In the genomic region with DNA sequence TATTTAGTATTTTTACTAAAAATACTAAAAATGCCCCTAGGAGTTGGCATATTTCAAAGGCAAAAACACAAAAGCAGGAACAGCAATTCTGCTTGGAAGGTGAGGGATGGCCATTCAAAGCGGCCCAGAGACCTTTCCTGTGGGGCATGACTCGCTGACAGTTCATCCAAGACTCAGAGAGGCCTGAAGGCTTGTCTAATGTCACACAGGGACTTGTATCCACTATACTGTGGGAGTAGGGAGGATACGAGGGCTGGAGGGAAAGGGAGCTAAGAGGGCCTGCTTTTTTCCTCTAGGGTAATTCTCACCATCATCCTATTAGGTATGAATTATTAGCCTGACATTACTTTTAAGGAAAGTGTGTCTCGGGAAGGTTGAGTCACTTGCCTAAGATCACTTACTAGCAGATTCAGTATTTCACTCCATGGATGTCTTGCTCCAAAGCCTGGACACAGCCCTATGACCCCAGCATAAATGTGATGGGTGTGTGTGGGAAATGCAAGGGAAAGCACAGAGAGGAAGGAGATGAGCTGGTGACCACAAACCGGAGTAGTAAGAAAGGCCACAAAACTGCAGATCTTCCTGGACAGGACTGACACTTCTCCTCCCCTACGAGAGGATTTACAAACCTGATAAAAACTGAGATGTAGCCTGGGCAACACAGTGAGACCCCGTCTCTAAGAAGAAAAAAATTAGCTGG, we compare ENCODE assay signal across 13 cellular contexts. TPM values are rescaled to one million over a fixed set of nuclear protein-coding genes. Genes with fewer than 3 reads are reported as not detected.
DNase-seq lines count a peak whose midpoint lies in the region; ATAC-seq and TF ChIP-seq lines count a peak whose summit lies in the region.
"Had no signal": no experiment of that assay in that cellular context is flagged by ENCODE, and none has a peak within 500 bp of the region (broad histone marks: within the 10 kb centered on the region; RNA-seq: fewer than 3 reads in every experiment).

No MANE protein-coding gene starts in this region.

- no peak for TF ChIP-seq CTCF in PC-3 (conservative IDR thresholded peaks at IDR 0.05; ENCODE audit: low read depth, low read length)
- no peak for TF ChIP-seq CTCF in brain microvascular endothelial cell (IDR thresholded peaks at IDR 0.05; ENCODE audit: low read depth, low read length, missing control alignments)
- TF ChIP-seq CTCF in omental fat pad (IDR thresholded peaks at IDR 0.05) = no peak

- in situ Hi-C loops in brain microvascular endothelial cell (cut with HindIII; ENCODE audit: low pct_ligation_motif_present, low sequenced_read_pairs) = no loop called here

- peak overlapping the region; percentile 55 for H3K9ac ChIP-seq in PC-3 (ENCODE audit: low read length)

- no peak overlapping the region for H3K4me3 Mint-ChIP-seq in T-cell
- H3K4me3 Mint-ChIP-seq: GM23338 had no signal

- H4K20me1 ChIP-seq in PC-3 (ENCODE audit: low read length) = no peaks in the 10 kb centered on the region

- H3K36me3 ChIP-seq in PC-3 (ENCODE audit: low read depth, low read length) = no peaks in the 10 kb centered on the region
- no peaks in the 10 kb centered on the region for H3K36me3 ChIP-seq in brain microvascular endothelial cell (replicated peaks)

- H3K9me2 ChIP-seq in PC-3 (replicated peaks; ENCODE audit: low read length) = no peaks in the 10 kb centered on the region

- TF ChIP-seq POLR2A in GM18505 (IDR thresholded peaks at IDR 0.05; ENCODE audit: borderline replicate concordance, extremely low read depth, insufficient read depth, insufficient read length) = no peak

- peaks cover 12% of the 10 kb centered on the region for H3F3A ChIP-seq in PC-3 (ENCODE audit: low read length, unreplicated experiment)

- H3K27ac ChIP-seq in PC-3 (ENCODE audit: low read length) = peak overlapping the region; percentile 89
- H3K27ac ChIP-seq in brain microvascular endothelial cell = peak overlapping the region; percentile 56

- peaks cover 22 to 46% (median 33%) of the 10 kb centered on the region in 3 donors for H3K4me1 Mint-ChIP-seq in T-cell

- H3K27me3 ChIP-seq in PC-3 (ENCODE audit: low read length) = no peaks in the 10 kb centered on the region
- no peaks in the 10 kb centered on the region for H3K27me3 ChIP-seq in brain microvascular endothelial cell (replicated peaks)

- no peak overlapping the region for H3K4me3 ChIP-seq in PC-3 (ENCODE audit: low read length)
- H3K4me3 ChIP-seq in brain microvascular endothelial cell (ENCODE audit: low read depth, low read length) = no peak overlapping the region
- H3K4me3 ChIP-seq: GM23338 had no signal

- peak overlapping the region; percentile 51 for H3K4me2 ChIP-seq in PC-3 (ENCODE audit: low read length)
- H3K4me2 ChIP-seq: GM23338 had no signal

- BruUV-seq in PC-3 (replicated peaks; lab: Mats Ljungman, UMichigan) = no TSS peak

- POLR2A ChIA-PET in PC-3 (lab: Charles Lee; ENCODE audit: unreplicated experiment) = no interaction called here
- POLR2A ChIA-PET in T-cell (lab: Charles Lee) = no interaction called here

- H3K36me3 Mint-ChIP-seq in T-cell = peaks cover 38% of the 10 kb centered on the region

- peak; percentile 86 for ATAC-seq in PC-3
- ATAC-seq in T-cell (replicated peaks in 1 of 4) = no peak
- no peak for ATAC-seq in omental fat pad (ENCODE audit: low FRiP score)
- ATAC-seq in GM18505 (IDR thresholded peaks at IDR 0.05; ENCODE audit: unreplicated experiment) = no peak
- ATAC-seq: GM23338 had no signal

- no peaks in the 10 kb centered on the region for H3K9me3 ChIP-seq in PC-3 (ENCODE audit: low read length)

- H3K27me3 Mint-ChIP-seq in T-cell = no peaks in the 10 kb centered on the region

- H3K79me2 ChIP-seq in PC-3 (ENCODE audit: low read length) = no peaks in the 10 kb centered on the region

- CTCF ChIA-PET in PC-3 (lab: Charles Lee) = no interaction called here
- CTCF ChIA-PET in T-cell (lab: Charles Lee) = no interaction called here

- peaks cover 32% of the 10 kb centered on the region for H3K4me1 ChIP-seq in PC-3 (ENCODE audit: insufficient read depth, low read length)

- no peaks in the 10 kb centered on the region for H3K9me3 Mint-ChIP-seq in T-cell
- H3K9me3 Mint-ChIP-seq: GM23338 had no signal

- H3K27ac Mint-ChIP-seq in T-cell = peak overlapping the region in 1 of 2 donors; percentile 53
- H3K27ac Mint-ChIP-seq: GM23338 had no signal

- peak; percentile 7 for DNase-seq in GF-D8 (lab: John Stamatoyannopoulos, UW)
- DNase-seq in PC-3 = peak; percentile 87
- peak; percentile 52 for DNase-seq in brain microvascular endothelial cell
- peak; percentile 11 for DNase-seq in pons (ENCODE audit: low spot score)
- DNase-seq in T-cell = no peak
- no peak for DNase-seq in omental fat pad (ENCODE audit: low spot score)
- DNase-seq in NCI-H446 treated with DMSO at 0.1 percent for 48 hours (lab: John Stamatoyannopoulos, UW) = no peak
- DNase-seq: cerebellar nuclear complex, GDM1, glutamatergic neuron, NCI-H1092 had no signal

- intact Hi-C loops in PC-3 (cut with micrococcal nuclease) = loop anchor here (2.0 kb wide), 1 partner anchor 41 kb away; no protein-coding TSS in a partner anchor

- H2AFZ ChIP-seq in PC-3 (ENCODE audit: low read length) = no peak overlapping the region
- H2AFZ ChIP-seq: GM23338 had no signal

RNA-seq across cellular contexts. Expression of a gene that starts 16.7 kb away (rescaled TPM):
- total RNA-seq in PC-3 (2014; rRNA removed) (1.2 and 1.8 TPM in 2 replicates), T-cell (1 to 10 TPM; 5.7 to 6.8 (median 6.5) TPM), omental fat pad (1 to 10 TPM in 2 of 4 donors, under 1 TPM in 2; 0.74 to 2.8 (median 1.2) TPM)

RNA-seq across cellular contexts. Expression of a gene that starts 43.0 kb away (rescaled TPM):
- total RNA-seq in PC-3 (2014; rRNA removed) (6.4 and 11.9 TPM in 2 replicates), T-cell (100 to 1,000 TPM; 241 to 754 (median 311) TPM), omental fat pad (100 to 1,000 TPM in 3 of 4 donors, 10 to 100 TPM in 1; 58.9 to 163 (median 131) TPM)

Comparison
In these comparisons a context has a peak if more than half of its experiments do, and no peak if none do; other contexts are left out.
1. DNase-seq: peak in GF-D8 (single experiment), PC-3 (single experiment), brain microvascular endothelial cell (single experiment) and pons (single experiment); none in T-cell (0 of 34), omental fat pad (single experiment) and NCI-H446 treated with DMSO at 0.1 percent for 48 hours (single experiment).